In the genomic region with DNA sequence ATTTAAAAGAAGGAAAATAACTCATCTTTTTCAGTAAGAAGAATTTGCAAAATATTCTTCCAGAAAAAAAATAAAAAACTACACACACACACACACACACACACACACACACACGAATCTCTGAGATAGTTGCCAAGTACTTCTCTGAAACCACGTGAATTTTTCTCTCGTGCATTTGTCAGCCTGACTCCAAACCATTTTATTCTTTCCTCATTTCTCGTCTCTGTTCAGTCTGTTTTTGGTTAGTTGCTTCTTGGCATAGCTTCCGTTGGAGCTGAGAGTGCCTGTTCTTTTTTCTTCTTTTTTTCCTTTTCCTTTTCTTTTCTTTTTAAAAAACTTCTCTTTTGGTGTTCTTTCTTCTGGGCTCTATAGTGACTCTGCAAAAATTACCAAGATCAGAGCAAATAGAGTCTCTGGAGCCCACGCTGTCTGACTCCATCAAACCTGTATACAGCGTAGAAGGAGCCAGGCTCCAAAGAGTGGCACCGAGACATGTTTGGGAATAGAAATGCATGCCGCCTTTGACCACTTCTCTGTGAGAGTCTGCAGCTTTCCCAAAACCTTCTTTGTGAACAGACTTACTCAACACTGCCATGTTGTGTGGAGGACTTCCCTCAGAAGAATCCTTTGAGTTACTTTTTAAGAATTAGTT, we compare ENCODE assay signal across 14 cellular contexts. TPM values are rescaled to one million over a fixed set of nuclear protein-coding genes. Genes with fewer than 3 reads are reported as not detected.
A peak's percentile ranks its signal among the peaks of the same experiment; 100 is the strongest.
DNase-seq lines count a peak whose midpoint lies in the region; ATAC-seq and TF ChIP-seq lines count a peak whose summit lies in the region.
"Had no signal": no experiment of that assay in that cellular context is flagged by ENCODE, and none has a peak within 500 bp of the region (broad histone marks: within the 10 kb centered on the region; RNA-seq: fewer than 3 reads in every experiment).

No MANE protein-coding gene starts in this region.

- no peak for ATAC-seq in GM19351 (IDR thresholded peaks at IDR 0.05; ENCODE audit: unreplicated experiment)
- ATAC-seq in GM19035 (IDR thresholded peaks at IDR 0.05; ENCODE audit: unreplicated experiment) = no peak
- ATAC-seq: activated CD4-positive, CD25-positive, alpha-beta regulatory T cell treated with anti-CD3 and anti-CD28 coated beads, Interleukin-2, amount 50 U/mL, for 24 hours had no signal

- POLR2A ChIA-PET in AG04450 (lab: Yijun Ruan, JAX) = no interaction called here
- POLR2A ChIA-PET in SK-N-SH (lab: Yijun Ruan, JAX) = no interaction called here

- no peaks in the 10 kb centered on the region for H3K79me1 ChIP-seq in neuronal stem cell (ENCODE audit: low read depth, low read length)

- no peak overlapping the region for H3K4ac ChIP-seq in neuronal stem cell (ENCODE audit: low read length)

- no peak overlapping the region for H2BK15ac ChIP-seq in neuronal stem cell (ENCODE audit: low read length)

- H3K9me3 ChIP-seq in AG04450 (ENCODE audit: control insufficient read depth, insufficient read depth, low read length) (no peaks in the 10 kb centered on the region), SK-N-SH (no peaks in the 10 kb centered on the region), neuronal stem cell (replicated peaks in 1 of 2; ENCODE audit: control insufficient read depth in 2 of 2, insufficient read depth in 1 of 2, low read depth in 1 of 2, low read length in 2 of 2) (no peaks in the 10 kb centered on the region)

- 0 out of 4 replicates have a peak, but pooled peaks of 1 of the 2 experiments have one; percentile 36 for TF ChIP-seq EP300 in SK-N-SH (IDR thresholded peaks at IDR 0.05; ENCODE audit: borderline replicate concordance in 1 of 2, low read depth in 1 of 2, low read length in 1 of 2)

- H2BK5ac ChIP-seq in neuronal stem cell (ENCODE audit: low read length) = no peak overlapping the region

- H3K4me2 ChIP-seq in SK-N-SH = peak overlapping the region; percentile 63
- H3K4me2 ChIP-seq in neuronal stem cell (ENCODE audit: insufficient read depth, low read length, poor library complexity, severe bottlenecking) = no peak overlapping the region
- H3K4me2 ChIP-seq: KMS-11 had no signal

- DNase-seq in AG04450 (ENCODE audit: low read depth, low spot score) (peak; percentile 16), SK-N-SH (no peak), fibroblast of pulmonary artery (ENCODE audit: low read depth) (peak; percentile 75), neuronal stem cell (ENCODE audit: low spot score) (no peak), NK-92 (lab: John Stamatoyannopoulos, UW; ENCODE audit: unreplicated experiment) (no peak), GDM1 (lab: John Stamatoyannopoulos, UW) (no peak)
- DNase-seq: activated gamma-delta T cell treated with Interleukin-2 at 50 U/mL for 16 hours, AML-193, kidney, NCI-H2171 treated with DMSO at 0.1 percent for 48 hours had no signal

- H3K4me1 ChIP-seq in SK-N-SH (ENCODE audit: control insufficient read depth in 1 of 2, insufficient read depth in 2 of 2, low read depth in 1 of 2, low read length in 1 of 2) (peaks cover 6 to 24% of the 10 kb centered on the region in 2 experiments; a peak in 2 of 4 replicates), neuronal stem cell (ENCODE audit: control insufficient read depth in 2 of 2, insufficient read depth in 1 of 2, low read depth in 1 of 2, low read length in 2 of 2) (peaks cover 7 to 15% of the 10 kb centered on the region in 2 donors)

- H3K27me3 ChIP-seq in AG04450 (ENCODE audit: control insufficient read depth, insufficient read depth, low read length) (no peaks in the 10 kb centered on the region), SK-N-SH (ENCODE audit: insufficient read depth) (no peaks in the 10 kb centered on the region), neuronal stem cell (ENCODE audit: control insufficient read depth in 3 of 3, insufficient read depth in 3 of 3, low read depth in 1 of 3, low read length in 3 of 3) (no peaks in the 10 kb centered on the region)

- no peak overlapping the region for H3K14ac ChIP-seq in neuronal stem cell (ENCODE audit: low read length)

- peak overlapping the region; percentile 26; the same call in 1 of the 2 replicates for H3K9ac ChIP-seq in SK-N-SH
- no peak overlapping the region for H3K9ac ChIP-seq in neuronal stem cell (ENCODE audit: low read depth, low read length, poor library complexity)
- H3K9ac ChIP-seq: KMS-11 had no signal

- H3K18ac ChIP-seq in neuronal stem cell (ENCODE audit: low read length) = no peak overlapping the region

- H2BK12ac ChIP-seq in neuronal stem cell (ENCODE audit: low read length) = no peak overlapping the region

- no peak overlapping the region for H2BK120ac ChIP-seq in neuronal stem cell (ENCODE audit: low read depth, low read length)

- TF ChIP-seq RAD21 in SK-N-SH (IDR thresholded peaks at IDR 0.05; ENCODE audit: low read length) = no peak

- WGBS in SK-N-SH (ENCODE audit: low lambda C conversion rate) = 19% methylated on average over 9 of the region's 9 CpGs
- WGBS in neuronal stem cell (ENCODE audit: extremely low coverage in 2 of 2, insufficient read length in 2 of 2, insufficient replicate concordance in 1 of 2), 2 donors = no CpG with 5 or more reads among the region's 9 CpGs

- no peak overlapping the region for H3K4me3 ChIP-seq in AG04450 (ENCODE audit: low read depth, low read length)
- peak overlapping the region in 1 of 2 experiments; percentile 35; a peak in 1 of 4 replicates for H3K4me3 ChIP-seq in SK-N-SH (ENCODE audit: low read depth in 2 of 2, low read length in 1 of 2)
- no peak overlapping the region for H3K4me3 ChIP-seq in fibroblast of pulmonary artery (replicated peaks; ENCODE audit: low read depth, low read length)
- H3K4me3 ChIP-seq in neuronal stem cell (ENCODE audit: low read length in 2 of 2) = no peak overlapping the region

- no peak overlapping the region for H4K91ac ChIP-seq in neuronal stem cell (ENCODE audit: low read depth, low read length, poor library complexity)

- no peaks in the 10 kb centered on the region for H4K20me1 ChIP-seq in SK-N-SH (ENCODE audit: insufficient read depth)

- H2AFZ ChIP-seq in SK-N-SH (ENCODE audit: low read depth) (peak overlapping the region; percentile 64), neuronal stem cell (ENCODE audit: low read length) (peak overlapping the region; percentile 70)

- CTCF ChIA-PET in AG04450 (lab: Charles Lee) (no interaction called here), SK-N-SH (lab: Yijun Ruan, JAX) (interaction anchor here (1.1 kb wide), 1 partner anchor 14 kb away, joined by 3 read pairs; no protein-coding TSS in a partner anchor)

- no peak for TF ChIP-seq CTCF in AG04450 (IDR thresholded peaks at IDR 0.05; ENCODE audit: low read depth, low read length)
- TF ChIP-seq CTCF in SK-N-SH (IDR thresholded peaks at IDR 0.05) = no peak
- no peak for TF ChIP-seq CTCF in fibroblast of pulmonary artery (IDR thresholded peaks at IDR 0.05; ENCODE audit: low read length, missing control alignments)

- H3K36me3 ChIP-seq in SK-N-SH (replicated peaks in 1 of 2; ENCODE audit: control insufficient read depth in 1 of 2, insufficient read depth in 2 of 2, low read length in 1 of 2) = no peaks in the 10 kb centered on the region
- no peaks in the 10 kb centered on the region for H3K36me3 ChIP-seq in neuronal stem cell (replicated peaks in 1 of 2; ENCODE audit: control insufficient read depth in 2 of 2, insufficient read depth in 2 of 2, low read length in 2 of 2)

- peaks cover 10% of the 10 kb centered on the region for H3F3A ChIP-seq in SK-N-SH (replicated peaks; ENCODE audit: insufficient read depth)

- no peaks in the 10 kb centered on the region for H3K9me2 ChIP-seq in SK-N-SH

- no peak overlapping the region for H3K23ac ChIP-seq in neuronal stem cell (ENCODE audit: low read depth, low read length, poor library complexity)

- no peak overlapping the region for H4K8ac ChIP-seq in neuronal stem cell (ENCODE audit: low read depth, low read length)

- H3K27ac ChIP-seq in AG04450 (ENCODE audit: low read depth, low read length) (no peak overlapping the region), SK-N-SH (ENCODE audit: low read depth in 2 of 2, low read length in 1 of 2) (peak overlapping the region; percentile 67 to 99), neuronal stem cell (replicated peaks; ENCODE audit: low read length) (peak overlapping the region; percentile 72)
- H3K27ac ChIP-seq: KMS-11 had no signal

- H3K79me2 ChIP-seq in SK-N-SH (ENCODE audit: insufficient read depth) = no peaks in the 10 kb centered on the region; the same call in 1 of the 2 replicates

- H2AK5ac ChIP-seq in neuronal stem cell (ENCODE audit: low read depth, low read length) = no peak overlapping the region

TF ChIP-seq in SK-N-SH, 30 proteins besides CTCF, POLR2A, EP300 and RAD21 (continues in another document):
- TF ChIP-seq NFIC (IDR thresholded peaks at IDR 0.05; ENCODE audit: borderline replicate concordance) (peak; percentile 55), FOSL2 (IDR thresholded peaks at IDR 0.05; ENCODE audit: borderline replicate concordance, low read depth) (no peak), USF2 (IDR thresholded peaks at IDR 0.05; ENCODE audit: borderline replicate concordance, low read depth, low read length) (no peak), RFX5 (IDR thresholded peaks at IDR 0.05; ENCODE audit: low read length) (no peak), TAF1 (IDR thresholded peaks at IDR 0.05; ENCODE audit: borderline replicate concordance, low read depth, low read length) (no peak)

RNA-seq across cellular contexts. Expression of gene GORAB, which starts 55.1 kb away (rescaled TPM):
- polyA plus RNA-seq in AG04450 (2011; rRNA removed) = 15.0 and 23.5 TPM in 2 replicates
- 12.9 and 19.5 TPM in 2 replicates for polyA minus RNA-seq in AG04450 (2011; rRNA and poly(A)+ RNA removed)
- polyA plus RNA-seq in SK-N-SH (2012; rRNA removed) = 10.5 and 14.3 TPM in 2 replicates
- polyA plus RNA-seq in SK-N-SH (2012; cell fraction: cytosol; rRNA removed) = 8.6 and 8.9 TPM in 2 replicates
- polyA plus RNA-seq in SK-N-SH (2012; cell fraction: nucleus; rRNA removed) = 16.7 and 51.1 TPM in 2 replicates
- polyA plus RNA-seq in neuronal stem cell (2013, experiment 1 of 2) = 9.8 TPM
- polyA plus RNA-seq in neuronal stem cell (2013, experiment 2 of 2) = 10.5 TPM

Comparison
In these comparisons a context has a peak if more than half of its experiments do, and no peak if none do; other contexts are left out.
1. DNase-seq: peak in AG04450 (single experiment) and fibroblast of pulmonary artery (single experiment); none in SK-N-SH (single experiment), neuronal stem cell (single experiment), NK-92 (single experiment) and GDM1 (single experiment).